Comparison of ENCODE assay signal across 8 cellular contexts in genomic region chr12:56151672-56152131, GRCh38. TPM values are rescaled to one million over a fixed set of nuclear protein-coding genes. Genes with fewer than 3 reads are reported as not detected.
DNase-seq lines count a peak whose midpoint lies in the region; ATAC-seq, FAIRE-seq and TF ChIP-seq lines count a peak whose summit lies in the region.

No MANE protein-coding gene starts in this region.

- H3K4me3 Mint-ChIP-seq in activated CD4-positive, alpha-beta T cell treated with anti-CD3 and anti-CD28 coated beads for 36 hours, result peak overlapping the region; percentile 88
- peak overlapping the region; percentile 92 to 97 for H3K4me3 Mint-ChIP-seq in stimulated activated naive B cell treated with anti-CD40 and anti-IgM and Interleukin-4, amounts not matched to agents 10 μg/mL and 1 μg/mL and 100 μg/mL, for 72 hours

- POLR2A ChIA-PET in activated CD4-positive, alpha-beta T cell treated with anti-CD3 and anti-CD28 coated beads for 36 hours (lab: Charles Lee), result interaction anchor here (0.5 to 1.9 kb wide), 6 partner anchors 9 to 39 kb away, joined by 3 to 13 read pairs (median 5); partner anchors contain the start of genes ESYT1, RPL41 and ZC3H10

- H3K27ac Mint-ChIP-seq in activated CD4-positive, alpha-beta T cell treated with anti-CD3 and anti-CD28 coated beads for 36 hours, result peak overlapping the region; percentile 99
- peak overlapping the region; percentile 97 for H3K27ac Mint-ChIP-seq in stimulated activated naive B cell treated with anti-CD40 and anti-IgM and Interleukin-4, amounts not matched to agents 10 μg/mL and 1 μg/mL and 100 μg/mL, for 72 hours

- DNase-seq in GM12891 (ENCODE audit: insufficient read length, low spot score) (no peak), NCI-H1930 (lab: John Stamatoyannopoulos, UW) (peak; percentile 47 to 62), dermis blood vessel endothelial cell (peak; percentile 34), mucosa of gallbladder (ENCODE audit: low spot score) (peak; percentile 41), T1000 (lab: John Stamatoyannopoulos, UW) (no peak)
- DNase-seq in activated CD4-positive, alpha-beta T cell treated with anti-CD3 and anti-CD28 coated beads for 36 hours, result peak; percentile 86
- DNase-seq in stimulated activated naive B cell treated with anti-CD40 and anti-IgM and Interleukin-4, amounts not matched to agents 10 μg/mL and 1 μg/mL and 100 μg/mL, for 72 hours, result peak; percentile 64

- H3K27me3 Mint-ChIP-seq in activated CD4-positive, alpha-beta T cell treated with anti-CD3 and anti-CD28 coated beads for 36 hours, result no peaks in the 10 kb centered on the region
- H3K27me3 Mint-ChIP-seq in stimulated activated naive B cell treated with anti-CD40 and anti-IgM and Interleukin-4, amounts not matched to agents 10 μg/mL and 1 μg/mL and 100 μg/mL, for 72 hours, result no peaks in the 10 kb centered on the region

- ATAC-seq in HG02610 (IDR thresholded peaks at IDR 0.05; ENCODE audit: unreplicated experiment), result peak; percentile 60
- peak; percentile 69 for ATAC-seq in activated CD4-positive, alpha-beta T cell treated with anti-CD3 and anti-CD28 coated beads for 36 hours
- ATAC-seq in stimulated activated naive B cell treated with anti-CD40 and anti-IgM and Interleukin-4, amounts not matched to agents 10 μg/mL and 1 μg/mL and 100 μg/mL, for 72 hours (replicated peaks), result peak; percentile 81 to 82

- CTCF ChIA-PET in activated CD4-positive, alpha-beta T cell treated with anti-CD3 and anti-CD28 coated beads for 36 hours (lab: Charles Lee), result interaction anchor here (0.5 to 2.0 kb wide), 15 partner anchors 9 to 405 kb away, joined by 3 to 18 read pairs (median 5); partner anchors contain the start of genes ESYT1, SMARCC2 and ZC3H10

- peaks cover 7% of the 10 kb centered on the region for H3K36me3 Mint-ChIP-seq in activated CD4-positive, alpha-beta T cell treated with anti-CD3 and anti-CD28 coated beads for 36 hours (ENCODE audit: low read depth)
- H3K36me3 Mint-ChIP-seq in stimulated activated naive B cell treated with anti-CD40 and anti-IgM and Interleukin-4, amounts not matched to agents 10 μg/mL and 1 μg/mL and 100 μg/mL, for 72 hours, result peaks cover 10 to 11% of the 10 kb centered on the region in 2 donors

- intact Hi-C loops in activated CD4-positive, alpha-beta T cell treated with anti-CD3 and anti-CD28 coated beads for 36 hours (cut with DNase I, micrococcal nuclease), result loop anchor here (1.0 to 10.0 kb wide), 15 partner anchors 23 to 933 kb away; partner anchors contain the start of genes ESYT1 (in 2 of the 2), PA2G4 (in 2 of the 2), SMARCC2 (in 2 of the 2) and ANKRD52 (in 1 of the 2)

- peak; percentile 41 for TF ChIP-seq POLR2A in GM12891 (IDR thresholded peaks at IDR 0.05; ENCODE audit: low read depth, low read length)

- H3K4me1 Mint-ChIP-seq in activated CD4-positive, alpha-beta T cell treated with anti-CD3 and anti-CD28 coated beads for 36 hours, result peaks cover 23% of the 10 kb centered on the region
- H3K4me1 Mint-ChIP-seq in stimulated activated naive B cell treated with anti-CD40 and anti-IgM and Interleukin-4, amounts not matched to agents 10 μg/mL and 1 μg/mL and 100 μg/mL, for 72 hours, result peaks cover 25 to 54% of the 10 kb centered on the region in 2 donors

- peak; percentile 92 for FAIRE-seq in GM12891 (lab: Jason Lieb, UNC)

- no peaks in the 10 kb centered on the region for H3K9me3 Mint-ChIP-seq in activated CD4-positive, alpha-beta T cell treated with anti-CD3 and anti-CD28 coated beads for 36 hours (ENCODE audit: low read depth)
- H3K9me3 Mint-ChIP-seq in stimulated activated naive B cell treated with anti-CD40 and anti-IgM and Interleukin-4, amounts not matched to agents 10 μg/mL and 1 μg/mL and 100 μg/mL, for 72 hours, result no peaks in the 10 kb centered on the region

TF ChIP-seq in GM12891, 5 proteins besides CTCF, POLR2A, EP300 and RAD21:
- no peak; the same call in 1 of the 2 replicates for TF ChIP-seq POLR2AphosphoS5 (IDR thresholded peaks at IDR 0.05; ENCODE audit: low read depth, low read length)
- no peak for TF ChIP-seq SPI1 (IDR thresholded peaks at IDR 0.05; ENCODE audit: low read depth, low read length)
- TF ChIP-seq TAF1 (IDR thresholded peaks at IDR 0.05; ENCODE audit: low read depth, low read length), result no peak; the same call in 1 of the 2 replicates
- TF ChIP-seq POU2F2 (IDR thresholded peaks at IDR 0.05; ENCODE audit: low read depth, low read length), result no peak
- no peak for TF ChIP-seq PAX5 (IDR thresholded peaks at IDR 0.05; ENCODE audit: insufficient read depth, low read length, severe bottlenecking)

RNA-seq across cellular contexts. Expression of gene MYL6B, which starts 0.7 kb away (rescaled TPM):
- polyA plus RNA-seq in GM12891 (2012; ENCODE audit: low read depth, missing spikeins), result 125 TPM
- total RNA-seq in activated CD4-positive, alpha-beta T cell treated with anti-CD3 and anti-CD28 coated beads for 36 hours, result 10 to 100 TPM; 76.3 to 79.3 TPM
- 80.8 and 96.8 TPM in 2 replicates for total RNA-seq in dermis blood vessel endothelial cell
- 53.7 TPM for total RNA-seq in mucosa of gallbladder

RNA-seq across cellular contexts. Expression of gene MYL6, which starts 6.5 kb away (rescaled TPM):
- polyA plus RNA-seq in GM12891 (2012; ENCODE audit: low read depth, missing spikeins), result 1,391 TPM
- 100 to 1,000 TPM; 692 to 918 TPM for total RNA-seq in activated CD4-positive, alpha-beta T cell treated with anti-CD3 and anti-CD28 coated beads for 36 hours
- total RNA-seq in dermis blood vessel endothelial cell (1,647 and 2,863 TPM in 2 replicates), mucosa of gallbladder (1,918 TPM)

RNA-seq across cellular contexts. Expression of gene ESYT1, which starts 23.6 kb away (rescaled TPM):
- 39.7 TPM for polyA plus RNA-seq in GM12891 (2012; ENCODE audit: low read depth, missing spikeins)
- total RNA-seq in activated CD4-positive, alpha-beta T cell treated with anti-CD3 and anti-CD28 coated beads for 36 hours, result 100 to 1,000 TPM; 132 to 160 TPM
- total RNA-seq in dermis blood vessel endothelial cell, result 400 and 456 TPM in 2 replicates
- 111 TPM for total RNA-seq in mucosa of gallbladder

RNA-seq across cellular contexts. Expression of gene ZC3H10, which starts 33.6 kb away (rescaled TPM):
- 0.90 TPM for polyA plus RNA-seq in GM12891 (2012; ENCODE audit: low read depth, missing spikeins)
- 1 to 10 TPM; 6.4 to 6.5 TPM for total RNA-seq in activated CD4-positive, alpha-beta T cell treated with anti-CD3 and anti-CD28 coated beads for 36 hours
- 4.7 and 5.6 TPM in 2 replicates for total RNA-seq in dermis blood vessel endothelial cell
- total RNA-seq in mucosa of gallbladder, result 5.4 TPM

RNA-seq across cellular contexts. Expression of gene RPL41, which starts 35.3 kb away (rescaled TPM):
- 12,117 TPM for polyA plus RNA-seq in GM12891 (2012; ENCODE audit: low read depth, missing spikeins)
- total RNA-seq in activated CD4-positive, alpha-beta T cell treated with anti-CD3 and anti-CD28 coated beads for 36 hours, result 1,000 to 10,000 TPM; 5,101 to 9,949 TPM
- total RNA-seq in dermis blood vessel endothelial cell (2,567 and 3,056 TPM in 2 replicates), mucosa of gallbladder (2,534 TPM)

Comparison
In these comparisons a context has a peak if more than half of its experiments do, and no peak if none do; other contexts are left out.
1. DNase-seq: peak in NCI-H1930 (2 of 2), activated CD4-positive, alpha-beta T cell treated with anti-CD3 and anti-CD28 coated beads for 36 hours (single experiment), dermis blood vessel endothelial cell (single experiment), mucosa of gallbladder (single experiment) and stimulated activated naive B cell treated with anti-CD40 and anti-IgM and Interleukin-4, amounts not matched to agents 10 μg/mL and 1 μg/mL and 100 μg/mL, for 72 hours (single experiment); none in GM12891 (single experiment) and T1000 (single experiment).
2. Peak in every context shown above with its lines, with median percentiles within 50 percentile points of each other: ATAC-seq.